In genomic region chr10:57707300-57707658, GRCh38 we compare ENCODE assay signal across 34 cellular contexts.
"Had no signal": no experiment of that assay in that cellular context is flagged by ENCODE, and none has a peak within 500 bp of the region (broad histone marks: within the 10 kb centered on the region; RNA-seq: fewer than 3 reads in every experiment).

No MANE protein-coding gene starts in this region.

- H3K9me3 ChIP-seq: adrenal gland, body of pancreas, breast epithelium had no signal

- DNase-seq: activated B cell treated with CpG ODN at 0.5 μM for 24 hours; activated CD4-positive, alpha-beta memory T cell treated with anti-CD3 and anti-CD28 coated beads for 36 hours; activated CD4-positive, alpha-beta T cell treated with anti-CD3 and anti-CD28 coated beads for 4 hours; activated CD4-positive, alpha-beta T cell treated with anti-CD3 and anti-CD28 coated beads, Interleukin-2, amount 10 ng/mL, durations not matched to agents 24 days and 14 days; activated CD4-positive, alpha-beta T cell treated with anti-CD3 and anti-CD28 coated beads, Interleukin-2, amount 50 U/mL, for 1 hour; activated CD4-positive, alpha-beta T cell treated with anti-CD3 and anti-CD28 coated beads, Interleukin-2, amount 50 U/mL, for 4 hours; activated CD4-positive, CD25-positive, alpha-beta regulatory T cell treated with anti-CD3 and anti-CD28 coated beads, Interleukin-2, amount 50 U/mL, for 72 hours; activated CD8-positive, alpha-beta memory T cell treated with anti-CD3 and anti-CD28 coated beads, Interleukin-2, amount 50 U/mL, for 4 hours; activated CD8-positive, alpha-beta T cell treated with anti-CD3 and anti-CD28 coated beads for 36 hours; activated effector memory CD4-positive, alpha-beta T cell treated with anti-CD3 and anti-CD28 coated beads, Interleukin-2, amount 50 U/mL, for 16 hours; activated gamma-delta T cell treated with Interleukin-2 at 50 U/mL for 16 hours; activated naive CD4-positive, alpha-beta T cell; activated naive CD4-positive, alpha-beta T cell treated with anti-CD3 and anti-CD28 coated beads for 36 hours; activated naive CD4-positive, alpha-beta T cell treated with anti-CD3 and anti-CD28 coated beads, Interleukin-2, amount 50 U/mL, for 16 hours; activated naive CD8-positive, alpha-beta T cell treated with anti-CD3 and anti-CD28 coated beads for 36 hours; activated T-cell treated with anti-CD3 and anti-CD28 coated beads for 4 hours; activated T-cell treated with anti-CD3 and anti-CD28 coated beads, Interleukin-2, amount 50 U/mL, for 1 hour; activated T-cell treated with anti-CD3 and anti-CD28 coated beads, Interleukin-2, amount 50 U/mL, for 4 hours; activated T-cell treated with anti-CD3 and anti-CD28 coated beads, Interleukin-2, amount 50 U/mL, for 72 hours; adrenal gland; amniotic stem cell; aorta; body of pancreas; brain microvascular endothelial cell; central memory CD4-positive, alpha-beta T cell; T-helper 17 cell; WERI-Rb-1 had no signal

- FAIRE-seq: astrocyte, colon, TTC549 had no signal

- H3K4me3 ChIP-seq: adrenal gland, body of pancreas, breast epithelium had no signal

- H3K27ac Mint-ChIP-seq: activated B cell treated with CpG ODN at 0.5 μM for 24 hours; activated CD4-positive, alpha-beta memory T cell treated with anti-CD3 and anti-CD28 coated beads for 36 hours; activated CD4-positive, alpha-beta T cell treated with anti-CD3 and anti-CD28 coated beads, Interleukin-2, amount 10 ng/mL, durations not matched to agents 24 days and 14 days; activated CD8-positive, alpha-beta T cell treated with anti-CD3 and anti-CD28 coated beads for 36 hours; activated naive CD4-positive, alpha-beta T cell treated with anti-CD3 and anti-CD28 coated beads for 36 hours; activated naive CD4-positive, alpha-beta T cell treated with anti-CD3 and anti-CD28 coated beads, Interleukin-2, amount 50 U/mL, for 72 hours; activated naive CD8-positive, alpha-beta T cell treated with anti-CD3 and anti-CD28 coated beads for 36 hours; activated T-cell treated with anti-CD3 and anti-CD28 coated beads, Interleukin-2, amount 50 U/mL, for 72 hours; activated T-helper 1 cell treated with anti-CD3 and anti-CD28 coated beads, Interleukin-12 subunit alpha, Interleukin-12 subunit beta, Interleukin-2, Interleukin-4 antibody, amounts not matched to agents 30 ng/mL and 10 ng/mL and 1 ng/mL, durations not matched to agents 14 hours and 24 hours and 36 hours; activated T-helper 17 cell treated with anti-CD3 and anti-CD28 coated beads, Interleukin-2, amount 50 U/mL, for 72 hours; T-helper 17 cell had no signal

- H3K27ac ChIP-seq: adrenal gland, body of pancreas, brain microvascular endothelial cell, breast epithelium, WERI-Rb-1 had no signal

- H3K9me3 Mint-ChIP-seq: activated B cell treated with CpG ODN at 0.5 μM for 24 hours; activated CD4-positive, alpha-beta memory T cell treated with anti-CD3 and anti-CD28 coated beads for 36 hours; activated CD4-positive, alpha-beta T cell treated with anti-CD3 and anti-CD28 coated beads, Interleukin-2, amount 10 ng/mL, durations not matched to agents 24 days and 14 days; activated CD8-positive, alpha-beta T cell treated with anti-CD3 and anti-CD28 coated beads for 36 hours; activated naive CD8-positive, alpha-beta T cell treated with anti-CD3 and anti-CD28 coated beads for 36 hours; activated T-cell treated with anti-CD3 and anti-CD28 coated beads, Interleukin-2, amount 50 U/mL, for 4 hours; activated T-cell treated with anti-CD3 and anti-CD28 coated beads, Interleukin-2, amount 50 U/mL, for 72 hours; activated T-helper 1 cell treated with anti-CD3 and anti-CD28 coated beads, Interleukin-12 subunit alpha, Interleukin-12 subunit beta, Interleukin-2, Interleukin-4 antibody, amounts not matched to agents 30 ng/mL and 10 ng/mL and 1 ng/mL, durations not matched to agents 14 hours and 24 hours and 36 hours; activated T-helper 17 cell treated with anti-CD3 and anti-CD28 coated beads, Interleukin-2, amount 50 U/mL, for 72 hours had no signal

- H3K4me1 Mint-ChIP-seq: activated B cell treated with CpG ODN at 0.5 μM for 24 hours; activated CD4-positive, alpha-beta T cell treated with anti-CD3 and anti-CD28 coated beads, Interleukin-2, amount 10 ng/mL, durations not matched to agents 24 days and 14 days; activated naive CD8-positive, alpha-beta T cell treated with anti-CD3 and anti-CD28 coated beads for 36 hours; activated T-helper 17 cell treated with anti-CD3 and anti-CD28 coated beads, Interleukin-2, amount 50 U/mL, for 72 hours; T-helper 17 cell had no signal

- H3K27me3 Mint-ChIP-seq: activated B cell treated with CpG ODN at 0.5 μM for 24 hours; activated CD4-positive, alpha-beta memory T cell treated with anti-CD3 and anti-CD28 coated beads for 36 hours; activated CD4-positive, alpha-beta T cell treated with anti-CD3 and anti-CD28 coated beads, Interleukin-2, amount 10 ng/mL, durations not matched to agents 24 days and 14 days; activated CD8-positive, alpha-beta T cell treated with anti-CD3 and anti-CD28 coated beads for 36 hours; activated naive CD8-positive, alpha-beta T cell treated with anti-CD3 and anti-CD28 coated beads for 36 hours; activated T-helper 17 cell treated with anti-CD3 and anti-CD28 coated beads, Interleukin-2, amount 50 U/mL, for 72 hours; T-helper 17 cell had no signal

- H3K4me3 Mint-ChIP-seq: activated B cell treated with CpG ODN at 0.5 μM for 24 hours; activated CD4-positive, alpha-beta memory T cell treated with anti-CD3 and anti-CD28 coated beads for 36 hours; activated CD4-positive, alpha-beta T cell treated with anti-CD3 and anti-CD28 coated beads, Interleukin-2, amount 10 ng/mL, durations not matched to agents 24 days and 14 days; activated CD8-positive, alpha-beta T cell treated with anti-CD3 and anti-CD28 coated beads for 36 hours; activated naive CD4-positive, alpha-beta T cell treated with anti-CD3 and anti-CD28 coated beads for 36 hours; activated naive CD8-positive, alpha-beta T cell treated with anti-CD3 and anti-CD28 coated beads for 36 hours; activated T-cell treated with anti-CD3 and anti-CD28 coated beads, Interleukin-2, amount 50 U/mL, for 4 hours; activated T-cell treated with anti-CD3 and anti-CD28 coated beads, Interleukin-2, amount 50 U/mL, for 72 hours; activated T-helper 1 cell treated with anti-CD3 and anti-CD28 coated beads, Interleukin-12 subunit alpha, Interleukin-12 subunit beta, Interleukin-2, Interleukin-4 antibody, amounts not matched to agents 30 ng/mL and 10 ng/mL and 1 ng/mL, durations not matched to agents 14 hours and 24 hours and 36 hours; activated T-helper 17 cell treated with anti-CD3 and anti-CD28 coated beads, Interleukin-2, amount 50 U/mL, for 72 hours; T-helper 17 cell had no signal

- H3K36me3 ChIP-seq: adrenal gland, brain microvascular endothelial cell, breast epithelium, WERI-Rb-1 had no signal

- H3K36me3 Mint-ChIP-seq: activated CD4-positive, alpha-beta memory T cell treated with anti-CD3 and anti-CD28 coated beads for 36 hours; activated naive CD4-positive, alpha-beta T cell treated with anti-CD3 and anti-CD28 coated beads, Interleukin-2, amount 50 U/mL, for 72 hours; activated naive CD8-positive, alpha-beta T cell treated with anti-CD3 and anti-CD28 coated beads for 36 hours had no signal

- ATAC-seq: activated CD8-positive, alpha-beta T cell treated with anti-CD3 and anti-CD28 coated beads for 36 hours; activated naive CD4-positive, alpha-beta T cell treated with anti-CD3 and anti-CD28 coated beads, Interleukin-2, amount 50 U/mL, for 72 hours; activated T-cell treated with anti-CD3 and anti-CD28 coated beads, Interleukin-2, amount 50 U/mL, for 4 hours; activated T-cell treated with anti-CD3 and anti-CD28 coated beads, Interleukin-2, amount 50 U/mL, for 72 hours; activated T-helper 17 cell treated with anti-CD3 and anti-CD28 coated beads, Interleukin-2, amount 50 U/mL, for 72 hours; body of pancreas; T-helper 17 cell had no signal

- H3K27me3 ChIP-seq: adrenal gland, body of pancreas, brain microvascular endothelial cell, breast epithelium had no signal

- H3K4me1 ChIP-seq: breast epithelium had no signal
